ENCODE assay signal across 8 cellular contexts in genomic region chr17:76141212-76142043, GRCh38. TPM values are rescaled to one million over a fixed set of nuclear protein-coding genes. Genes with fewer than 3 reads are reported as not detected.
DNase-seq lines count a peak whose midpoint lies in the region; ATAC-seq, FAIRE-seq and TF ChIP-seq lines count a peak whose summit lies in the region.

Gene FOXJ1 (minus strand): TSS chr17:76141245. CDS start chr17:76140395, 850 bp downstream.

- H3K4me3 Mint-ChIP-seq in T-helper 2 cell treated with Interferon-gamma antibody and Interleukin-4, amounts not matched to agents 5 μg/mL and 100 μg/mL, for 36 hours = peak within 1 kb of the TSS; percentile 77

- no peak within 1 kb of the TSS for H3K27ac ChIP-seq in ascending aorta

- peak within 1 kb of the TSS; percentile 51 to 62 for H3K4me3 ChIP-seq in ascending aorta

- DNase-seq in EL (peak; percentile 89), NCI-H187 (lab: John Stamatoyannopoulos, UW) (peak; percentile 87 to 88), ascending aorta (ENCODE audit: low spot score in 2 of 2) (peak; percentile 56 to 92), hepatic stellate cell (ENCODE audit: low spot score) (peak; percentile 99), putamen (ENCODE audit: low spot score) (peak; percentile 89), urothelium cell line (ENCODE audit: low spot score) (peak; percentile 99)
- DNase-seq in T-helper 2 cell treated with Interferon-gamma antibody and Interleukin-4, amounts not matched to agents 5 μg/mL and 100 μg/mL, for 36 hours (ENCODE audit: low spot score) = peak; percentile 91

- peaks cover 20% of the 10 kb centered on the region for H3K27me3 ChIP-seq in ascending aorta

- H3K27ac Mint-ChIP-seq in T-helper 2 cell treated with Interferon-gamma antibody and Interleukin-4, amounts not matched to agents 5 μg/mL and 100 μg/mL, for 36 hours = peak within 1 kb of the TSS; percentile 65

- intact Hi-C loops in ascending aorta (cut with DNase I) = no loop called here

- peaks cover 20% of the 10 kb centered on the region for H3K27me3 Mint-ChIP-seq in T-helper 2 cell treated with Interferon-gamma antibody and Interleukin-4, amounts not matched to agents 5 μg/mL and 100 μg/mL, for 36 hours (ENCODE audit: low read depth)

- no peak for TF ChIP-seq CTCF in ascending aorta (IDR thresholded peaks at IDR 0.05)

- no peaks in the 10 kb centered on the region for H3K9me3 ChIP-seq in ascending aorta

- peak; percentile 79 for ATAC-seq in HG02678 (IDR thresholded peaks at IDR 0.05; ENCODE audit: unreplicated experiment)

- H3K4me1 Mint-ChIP-seq in T-helper 2 cell treated with Interferon-gamma antibody and Interleukin-4, amounts not matched to agents 5 μg/mL and 100 μg/mL, for 36 hours (ENCODE audit: low read depth) = peaks cover 45% of the 10 kb centered on the region

- no peaks in the 10 kb centered on the region for H3K9me3 Mint-ChIP-seq in T-helper 2 cell treated with Interferon-gamma antibody and Interleukin-4, amounts not matched to agents 5 μg/mL and 100 μg/mL, for 36 hours

- H3K36me3 ChIP-seq in ascending aorta = no peaks in the 10 kb centered on the region

- H3K4me1 ChIP-seq in ascending aorta = peaks cover 13 to 17% of the 10 kb centered on the region in 2 donors

- FAIRE-seq in urothelium cell line (lab: Jason Lieb, UNC) = peak; percentile 88

- peaks cover 21% of the 10 kb centered on the region for H3K36me3 Mint-ChIP-seq in T-helper 2 cell treated with Interferon-gamma antibody and Interleukin-4, amounts not matched to agents 5 μg/mL and 100 μg/mL, for 36 hours (ENCODE audit: low read depth)

RNA-seq across cellular contexts. Expression of gene FOXJ1, which starts in this region (rescaled TPM):
- total RNA-seq in ascending aorta = not detected

Comparison
In these comparisons a context has a peak if more than half of its experiments do, and no peak if none do; other contexts are left out.
1. Peak in DNase-seq and H3K4me3 ChIP-seq in ascending aorta; RNA of the gene not detected or under 1 TPM.